In the genomic region with DNA sequence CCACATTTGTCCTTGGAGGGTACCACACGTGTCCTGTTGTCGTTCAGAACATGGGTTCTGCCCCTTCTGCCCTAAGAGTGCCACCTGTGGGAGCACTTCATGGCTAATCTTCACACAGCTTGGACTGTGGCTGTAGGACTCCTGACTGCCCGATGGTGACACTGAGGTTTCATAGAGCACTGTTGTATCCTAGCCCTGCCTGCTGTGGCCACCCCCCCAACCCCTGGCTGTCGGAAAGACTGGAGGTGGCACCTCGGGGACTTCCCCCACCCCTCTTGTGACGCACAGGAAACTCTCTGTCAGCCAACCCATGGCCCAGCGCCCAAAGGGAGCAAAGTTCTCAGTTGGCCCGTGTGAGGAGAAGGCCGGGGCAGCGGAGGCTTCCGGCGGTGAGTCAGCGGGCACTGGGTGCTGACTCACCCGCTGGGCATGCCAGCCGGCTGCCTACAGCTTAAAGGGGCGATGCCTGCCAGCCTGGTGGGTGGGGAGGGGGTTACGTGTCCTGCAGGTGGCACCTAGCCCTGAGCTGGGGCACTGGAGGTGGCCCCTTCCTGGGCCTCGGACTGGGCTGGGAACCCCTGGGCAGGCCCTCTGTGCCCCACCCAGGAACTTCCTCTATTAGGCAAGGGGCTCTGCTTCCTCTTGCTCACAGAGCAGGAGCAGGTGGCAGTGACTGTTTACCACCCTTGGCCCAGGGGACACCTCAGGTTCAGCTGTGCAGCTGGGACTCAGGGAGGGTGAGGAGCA, we compare ENCODE assay signal across 8 cellular contexts. TPM values are rescaled to one million over a fixed set of nuclear protein-coding genes. Genes with fewer than 3 reads are reported as not detected.
DNase-seq lines count a peak whose midpoint lies in the region; ATAC-seq and TF ChIP-seq lines count a peak whose summit lies in the region.

No MANE protein-coding gene starts in this region.

- DNase-seq in DMS153 treated with DMSO at 0.1 percent for 48 hours (lab: John Stamatoyannopoulos, UW; ENCODE audit: unreplicated experiment), result peak; percentile 14
- peak; percentile 96 for DNase-seq in MM.1S
- peak; percentile 43 to 87 for DNase-seq in T47D (ENCODE audit: low read depth in 1 of 2, low spot score in 1 of 2)
- peak; percentile 97 to 98 for DNase-seq in left colon
- peak; percentile 92 to 99 for DNase-seq in stimulated activated CD4-positive, alpha-beta T cell treated with anti-CD3 and anti-CD28 coated beads, Interleukin-4, amount 100 ng/mL, for 4 hours

- H3K9me2 ChIP-seq in MM.1S (replicated peaks; ENCODE audit: insufficient read depth, low read length), result no peaks in the 10 kb centered on the region

- TF ChIP-seq CTCF in MM.1S (IDR thresholded peaks at IDR 0.05; ENCODE audit: low read length) (peak; percentile 28), VCaP (conservative IDR thresholded peaks at IDR 0.05) (no peak)

- intact Hi-C loops in left colon (cut with DNase I, micrococcal nuclease), result no loop called here

- H3K4me2 ChIP-seq in MM.1S (ENCODE audit: low read depth, low read length), result peak overlapping the region; percentile 91

- peaks cover 12% of the 10 kb centered on the region for H3K4me1 ChIP-seq in MM.1S (ENCODE audit: low read length)

- H3K4me3 ChIP-seq in MM.1S (ENCODE audit: low read length), result peak overlapping the region; percentile 96

- H3K79me2 ChIP-seq in MM.1S (ENCODE audit: low read length), result peaks cover 82% of the 10 kb centered on the region

- H2AFZ ChIP-seq in MM.1S (ENCODE audit: low read length), result no peak overlapping the region

- H4K20me1 ChIP-seq in MM.1S (ENCODE audit: insufficient read depth, low read length), result 0 out of 2 replicates have a peak, but pooled peaks cover 3% of the 10 kb centered on the region

- no peaks in the 10 kb centered on the region for H3K9me3 ChIP-seq in MM.1S (replicated peaks; ENCODE audit: insufficient read depth, low read length)

- no peaks in the 10 kb centered on the region for H3K36me3 ChIP-seq in MM.1S (replicated peaks; ENCODE audit: insufficient read depth, low read length)

- no peaks in the 10 kb centered on the region for H3K27me3 ChIP-seq in MM.1S (replicated peaks; ENCODE audit: insufficient read depth, low read length)

- H3K27ac ChIP-seq in MM.1S (ENCODE audit: low read length) (peak overlapping the region; percentile 97), VCaP (peak overlapping the region; percentile 84)

- H3F3A ChIP-seq in MM.1S (ENCODE audit: insufficient read depth, low read length), result peaks cover 29% of the 10 kb centered on the region

- peak; percentile 38 for ATAC-seq in GM21786 (IDR thresholded peaks at IDR 0.05; ENCODE audit: unreplicated experiment)
- peak; percentile 67 for ATAC-seq in left colon
- no peak for ATAC-seq in HG03520 (IDR thresholded peaks at IDR 0.05; ENCODE audit: unreplicated experiment)

- H3K9ac ChIP-seq in MM.1S (ENCODE audit: low read length), result peak overlapping the region; percentile 79

- in situ Hi-C loops in T47D (cut with HindIII; ENCODE audit: low pct_unique_long_range_greater_than_20kb, low sequenced_read_pairs), result no loop called here

RNA-seq across cellular contexts. Expression of a gene that starts 3.4 kb away (rescaled TPM):
- 10 to 100 TPM; 74.2 to 75.8 TPM for total RNA-seq in left colon

RNA-seq across cellular contexts. Expression of a gene that starts 34.7 kb away (rescaled TPM):
- total RNA-seq in left colon, result 1 to 10 TPM; 3.1 to 5.6 TPM

Comparison
In these comparisons a context has a peak if more than half of its experiments do, and no peak if none do; other contexts are left out.
1. DNase-seq: peak in every context shown above with its lines; median percentile 98 in left colon; 96 in MM.1S; 96 in stimulated activated CD4-positive, alpha-beta T cell treated with anti-CD3 and anti-CD28 coated beads, Interleukin-4, amount 100 ng/mL, for 4 hours; 65 in T47D; 14 in DMS153 treated with DMSO at 0.1 percent for 48 hours.